Comparison of ENCODE assay signal across 14 cellular contexts in genomic region chr19:4130635-4131438, GRCh38. TPM values are rescaled to one million over a fixed set of nuclear protein-coding genes. Genes with fewer than 3 reads are reported as not detected.
DNase-seq lines count a peak whose midpoint lies in the region; ATAC-seq and TF ChIP-seq lines count a peak whose summit lies in the region.
"Had no signal": no experiment of that assay in that cellular context is flagged by ENCODE, and none has a peak within 500 bp of the region (broad histone marks: within the 10 kb centered on the region; RNA-seq: fewer than 3 reads in every experiment).

No MANE protein-coding gene starts in this region.

- TF ChIP-seq CTCF in AG10803 (conservative IDR thresholded peaks at IDR 0.05; ENCODE audit: low read length) (no peak), choroid plexus epithelial cell (conservative IDR thresholded peaks at IDR 0.05; ENCODE audit: low read depth, low read length) (no peak), dorsolateral prefrontal cortex (IDR thresholded peaks at IDR 0.05 in 54 of 56, conservative IDR thresholded peaks at IDR 0.05 in 2 of 56; ENCODE audit: low read depth in 1 of 56, partially characterized antibody in 56 of 56) (no peak)

- H3K4me3 ChIP-seq in AG10803 (ENCODE audit: low read length) (no peak overlapping the region), choroid plexus epithelial cell (ENCODE audit: low read depth, low read length) (no peak overlapping the region), mucosa of rectum (ENCODE audit: low read length in 2 of 2) (peak overlapping the region in 1 of 2 donors; percentile 5), dorsolateral prefrontal cortex (no peak overlapping the region)
- H3K4me3 ChIP-seq: ascending aorta, thoracic aorta had no signal

- H3K27ac ChIP-seq in mucosa of rectum (ENCODE audit: low read depth in 2 of 2, low read length in 2 of 2) (peak overlapping the region; percentile 83 to 91), dorsolateral prefrontal cortex (peak overlapping the region in 4 of 59 donors; percentile 21 to 57 (median 48))
- H3K27ac ChIP-seq: ascending aorta, WERI-Rb-1 had no signal

- H3K36me3 ChIP-seq in mucosa of rectum (ENCODE audit: control insufficient read depth in 2 of 2, insufficient read depth in 2 of 2, low read length in 2 of 2) = no peaks in the 10 kb centered on the region
- H3K36me3 ChIP-seq: ascending aorta, thoracic aorta, WERI-Rb-1 had no signal

- H3K9ac ChIP-seq in mucosa of rectum (ENCODE audit: low read depth in 1 of 2, low read length in 2 of 2) = peak overlapping the region; percentile 39 to 47

- H3K27me3 ChIP-seq in mucosa of rectum (ENCODE audit: control insufficient read depth in 2 of 2, insufficient read depth in 2 of 2, low read length in 2 of 2) (no peaks in the 10 kb centered on the region), dorsolateral prefrontal cortex (no peaks in the 10 kb centered on the region)
- H3K27me3 ChIP-seq: ascending aorta had no signal

- intact Hi-C loops in dorsolateral prefrontal cortex (cut with DNase I) = no loop called here

- DNase-seq in AG10803 (ENCODE audit: low read depth) (peak; percentile 58), LHCN-M2 (ENCODE audit: low read depth) (peak; percentile 89), choroid plexus epithelial cell (ENCODE audit: low read depth) (peak; percentile 88), dorsolateral prefrontal cortex (no peak)
- DNase-seq in activated CD4-positive, alpha-beta T cell treated with anti-CD3 and anti-CD28 coated beads, Interleukin-2, amount 50 U/mL, for 4 hours = no peak
- DNase-seq: DMS79 treated with DMSO at 0.1 percent for 48 hours; left cardiac atrium; stimulated activated CD4-positive, alpha-beta T cell treated with anti-CD3 and anti-CD28 coated beads, Interleukin-15, amount 100 ng/mL, for 24 hours; WERI-Rb-1 had no signal

- no peaks in the 10 kb centered on the region for H3K9me3 ChIP-seq in mucosa of rectum (ENCODE audit: control insufficient read depth in 2 of 2, low read length in 2 of 2)
- H3K9me3 ChIP-seq: ascending aorta, thoracic aorta had no signal

- ATAC-seq in GM21529 (IDR thresholded peaks at IDR 0.05; ENCODE audit: unreplicated experiment) (no peak), GM21381 (IDR thresholded peaks at IDR 0.05; ENCODE audit: unreplicated experiment) (no peak)

- H3K4me1 ChIP-seq in mucosa of rectum (ENCODE audit: control insufficient read depth in 2 of 2, insufficient read depth in 2 of 2, low read length in 2 of 2) = peaks cover 11 to 25% of the 10 kb centered on the region in 2 donors
- H3K4me1 ChIP-seq: ascending aorta had no signal

RNA-seq across cellular contexts. Expression of gene MAP2K2, which starts 6.9 kb away (rescaled TPM):
- total RNA-seq in LHCN-M2 (2014; rRNA removed) (178 and 191 TPM in 2 replicates), dorsolateral prefrontal cortex (100 to 1,000 TPM; 118 to 197 (median 143) TPM)
- polyA plus RNA-seq in LHCN-M2 (2012) = 222 TPM

RNA-seq across cellular contexts. Expression of gene CREB3L3, which starts 22.6 kb away (rescaled TPM):
- total RNA-seq in LHCN-M2 (2014; rRNA removed) = not detected in 2 replicates
- polyA plus RNA-seq in LHCN-M2 (2012) = not detected
- total RNA-seq in dorsolateral prefrontal cortex = 1 to 10 TPM in 53 of 120 experiments, under 1 TPM in 63, not detected in 4; 0.21 to 3.2 (median 0.93) TPM
- total RNA-seq: left cardiac atrium, thoracic aorta had no signal

RNA-seq across cellular contexts. Expression of gene SIRT6, which starts 51.5 kb away (rescaled TPM):
- total RNA-seq in LHCN-M2 (2014; rRNA removed) = 17.0 and 31.1 TPM in 2 replicates
- polyA plus RNA-seq in LHCN-M2 (2012) = 18.8 TPM
- total RNA-seq in dorsolateral prefrontal cortex = 10 to 100 TPM; 13.5 to 37.9 (median 21.8) TPM

RNA-seq across cellular contexts. Expression of gene ANKRD24, which starts 51.7 kb away (rescaled TPM):
- 0.13 and 0.17 TPM in 2 replicates for total RNA-seq in LHCN-M2 (2014; rRNA removed)
- 0.06 TPM for polyA plus RNA-seq in LHCN-M2 (2012)
- total RNA-seq in dorsolateral prefrontal cortex = 10 to 100 TPM; 15.8 to 64.8 (median 32.6) TPM
- total RNA-seq: ascending aorta had no signal

Comparison
In these comparisons a context has a peak if more than half of its experiments do, and no peak if none do; other contexts are left out.
1. DNase-seq: peak in AG10803 (single experiment), LHCN-M2 (single experiment) and choroid plexus epithelial cell (single experiment); none in dorsolateral prefrontal cortex (0 of 10) and activated CD4-positive, alpha-beta T cell treated with anti-CD3 and anti-CD28 coated beads, Interleukin-2, amount 50 U/mL, for 4 hours (0 of 2).